ENCODE assay signal across 10 cellular contexts in the genomic region with DNA sequence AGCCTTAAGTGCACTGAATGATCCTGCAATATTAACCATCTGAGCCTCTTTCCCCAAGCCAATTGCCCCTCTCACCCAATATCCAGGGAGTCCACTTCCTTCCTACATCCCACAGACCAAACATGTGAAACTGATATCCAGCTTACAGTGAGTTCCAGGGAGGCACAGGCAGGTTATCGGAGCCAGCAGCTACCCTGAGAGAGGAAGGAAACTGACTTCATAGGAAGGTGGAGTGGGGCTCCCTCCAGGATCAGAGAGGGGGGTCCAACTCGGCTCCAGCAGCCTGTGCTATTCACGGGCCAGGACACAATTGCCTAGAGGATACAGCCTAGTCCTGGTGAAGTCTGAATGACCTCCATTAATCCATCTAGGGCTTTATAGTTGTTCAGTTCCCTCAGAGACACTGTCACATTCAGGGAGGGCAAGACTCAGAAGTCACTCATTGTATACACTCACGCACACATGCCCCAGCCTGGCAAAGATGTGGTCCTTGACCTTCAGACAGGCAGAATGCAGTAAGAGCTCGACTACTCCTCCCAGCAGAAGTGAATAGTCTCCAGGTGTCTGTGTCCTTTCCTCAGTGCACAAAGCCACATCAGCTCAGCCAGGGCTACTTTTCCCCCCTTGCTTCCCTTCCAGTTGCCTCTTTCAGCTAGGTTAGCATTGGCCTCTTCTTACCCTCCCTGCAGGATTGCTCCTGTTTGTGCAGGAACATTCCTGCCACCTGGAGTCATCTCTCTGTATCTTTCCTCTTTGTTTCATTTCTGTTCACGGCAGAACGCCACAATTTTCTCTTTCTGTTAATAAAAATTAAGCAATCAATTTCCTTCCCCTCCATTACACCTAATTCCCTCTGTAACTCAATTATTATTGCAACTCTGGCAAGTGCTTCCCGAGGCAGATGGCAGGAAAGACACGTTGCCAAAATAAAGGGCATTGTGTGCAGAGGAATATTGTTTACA.
DNase-seq lines count a peak whose midpoint lies in the region; ATAC-seq and TF ChIP-seq lines count a peak whose summit lies in the region.
"Had no signal": no experiment of that assay in that cellular context is flagged by ENCODE, and none has a peak within 500 bp of the region (broad histone marks: within the 10 kb centered on the region; RNA-seq: fewer than 3 reads in every experiment).

No MANE protein-coding gene starts in this region.

- H3K9me3 ChIP-seq in right cardiac atrium (ENCODE audit: control insufficient read depth, low read length) (no peaks in the 10 kb centered on the region), testis (no peaks in the 10 kb centered on the region)
- H3K9me3 ChIP-seq: BLaER1 had no signal

- DNase-seq in NCI-H2227 treated with DMSO at 0.1 percent for 48 hours (lab: John Stamatoyannopoulos, UW) (peak; percentile 8), NCI-H2227 (lab: John Stamatoyannopoulos, UW; ENCODE audit: unreplicated experiment) (no peak), SHP77 treated with DMSO at 0.1 percent for 48 hours (lab: John Stamatoyannopoulos, UW) (peak; percentile 62), right cardiac atrium (peak in 2 of 3 donors; percentile 52 to 57), testis (peak; percentile 21), A172 (ENCODE audit: low spot score) (no peak), Kasumi-1 (lab: John Stamatoyannopoulos, UW) (no peak)
- no peak for DNase-seq in stimulated activated naive CD4-positive, alpha-beta T cell treated with Interleukin-2 at 50 U/mL for 16 hours (lab: John Stamatoyannopoulos, UW)
- DNase-seq: naive thymus-derived CD8-positive, alpha-beta T cell had no signal

- intact Hi-C loops in right cardiac atrium (cut with DNase I) = no loop called here
- intact Hi-C loops in testis (cut with DNase I; ENCODE audit: low total_unique reads) = no loop called here

- H3K27ac ChIP-seq in right cardiac atrium (ENCODE audit: low read length) = no peak overlapping the region
- H3K27ac ChIP-seq in testis = no peak overlapping the region
- H3K27ac ChIP-seq: BLaER1 had no signal

- no peaks in the 10 kb centered on the region for H3K27me3 ChIP-seq in right cardiac atrium (ENCODE audit: control insufficient read depth, insufficient read depth)
- H3K27me3 ChIP-seq in testis = no peaks in the 10 kb centered on the region
- H3K27me3 ChIP-seq: BLaER1 had no signal

- peak in 1 of 3 experiments; percentile 4 for TF ChIP-seq CTCF in testis (IDR thresholded peaks at IDR 0.05)

- 50% methylated on average over 9 of the region's 9 CpGs for WGBS in right cardiac atrium
- 36 to 38% methylated on average over 8 to 9 of the region's 9 CpGs for WGBS in testis, 2 donors

- H3K4me1 ChIP-seq in right cardiac atrium (ENCODE audit: control insufficient read depth, insufficient read depth, low read length) = peaks cover 3% of the 10 kb centered on the region
- no peaks in the 10 kb centered on the region for H3K4me1 ChIP-seq in testis
- H3K4me1 ChIP-seq: BLaER1 had no signal

- H3K36me3 ChIP-seq in testis (ENCODE audit: low read depth, missing control alignments) = no peaks in the 10 kb centered on the region
- H3K36me3 ChIP-seq: BLaER1 had no signal

- TF ChIP-seq POLR2A in testis (IDR thresholded peaks at IDR 0.05) = no peak

- peak; percentile 82 to 85 for ATAC-seq in right cardiac atrium

- H3K4me3 ChIP-seq in right cardiac atrium (ENCODE audit: low read length) (no peak overlapping the region), testis (no peak overlapping the region)
- H3K4me3 ChIP-seq: BLaER1 had no signal

Comparison
In these comparisons a context has a peak if more than half of its experiments do, and no peak if none do; other contexts are left out.
1. DNase-seq: peak in NCI-H2227 treated with DMSO at 0.1 percent for 48 hours (single experiment), SHP77 treated with DMSO at 0.1 percent for 48 hours (single experiment), right cardiac atrium (2 of 3) and testis (single experiment); none in NCI-H2227 (single experiment), A172 (single experiment), stimulated activated naive CD4-positive, alpha-beta T cell treated with Interleukin-2 at 50 U/mL for 16 hours (single experiment) and Kasumi-1 (0 of 2).